9 cellular contexts compared by ENCODE assay signal in genomic region chr6:158706369-158706982, GRCh38. TPM values are rescaled to one million over a fixed set of nuclear protein-coding genes. Genes with fewer than 3 reads are reported as not detected.
DNase-seq lines count a peak whose midpoint lies in the region; FAIRE-seq and TF ChIP-seq lines count a peak whose summit lies in the region.
"Had no signal": no experiment of that assay in that cellular context is flagged by ENCODE, and none has a peak within 500 bp of the region (broad histone marks: within the 10 kb centered on the region; RNA-seq: fewer than 3 reads in every experiment).

No MANE protein-coding gene starts in this region.

- H2AK5ac ChIP-seq in H1 (ENCODE audit: low read depth, low read length) = no peak overlapping the region

- H3K23me2 ChIP-seq in H1 (ENCODE audit: low read depth, low read length) = no peaks in the 10 kb centered on the region; the same call in 1 of the 2 replicates

- H2BK12ac ChIP-seq in H1 (ENCODE audit: low read depth, low read length) = no peak overlapping the region

- no peak overlapping the region for H2AFZ ChIP-seq in H1 (ENCODE audit: low read length)

- H3K4ac ChIP-seq in H1 (replicated peaks; ENCODE audit: insufficient read length, low read depth, low read length) = no peak overlapping the region

- no peak overlapping the region for H3K14ac ChIP-seq in H1 (ENCODE audit: insufficient read length)

- H3K79me1 ChIP-seq in H1 (ENCODE audit: low read depth, low read length) = no peaks in the 10 kb centered on the region

- no peaks in the 10 kb centered on the region for H3K36me3 ChIP-seq in GM06990 (ENCODE audit: control insufficient read depth, insufficient read depth, low read length)
- no peaks in the 10 kb centered on the region for H3K36me3 ChIP-seq in H1 (ENCODE audit: control insufficient read depth in 2 of 4, insufficient read depth in 4 of 4, low read length in 3 of 4)
- no peaks in the 10 kb centered on the region for H3K36me3 ChIP-seq in muscle layer of colon (ENCODE audit: insufficient read depth, low read length)

- H2BK5ac ChIP-seq in H1 (ENCODE audit: low read depth, low read length) = no peak overlapping the region

- H3K27ac Mint-ChIP-seq in activated T-helper 2 cell treated with anti-CD3 and anti-CD28 coated beads, Interferon-gamma antibody, Interleukin-2, Interleukin-4, amounts not matched to agents 10 μg/mL and 5 μg/mL and 100 μg/mL, durations not matched to agents 14 hours and 24 hours and 36 hours = no peak overlapping the region
- H3K27ac Mint-ChIP-seq: activated B cell treated with CpG ODN at 0.5 μM for 24 hours had no signal

- no peak overlapping the region for H3K4me2 ChIP-seq in H1 (ENCODE audit: insufficient read depth in 1 of 2, low read depth in 2 of 2, low read length in 2 of 2)

- H3K9ac ChIP-seq in H1 (replicated peaks in 1 of 4; ENCODE audit: extremely low read depth in 1 of 4, low read depth in 3 of 4, low read length in 3 of 4) (no peak overlapping the region), muscle layer of colon (ENCODE audit: low read length) (no peak overlapping the region)

- H3K27me3 Mint-ChIP-seq in activated T-helper 2 cell treated with anti-CD3 and anti-CD28 coated beads, Interferon-gamma antibody, Interleukin-2, Interleukin-4, amounts not matched to agents 10 μg/mL and 5 μg/mL and 100 μg/mL, durations not matched to agents 14 hours and 24 hours and 36 hours (ENCODE audit: low read depth) = no peaks in the 10 kb centered on the region
- H3K27me3 Mint-ChIP-seq: activated B cell treated with CpG ODN at 0.5 μM for 24 hours had no signal

- H3K9me3 Mint-ChIP-seq in activated T-helper 2 cell treated with anti-CD3 and anti-CD28 coated beads, Interferon-gamma antibody, Interleukin-2, Interleukin-4, amounts not matched to agents 10 μg/mL and 5 μg/mL and 100 μg/mL, durations not matched to agents 14 hours and 24 hours and 36 hours = no peaks in the 10 kb centered on the region
- H3K9me3 Mint-ChIP-seq: activated B cell treated with CpG ODN at 0.5 μM for 24 hours had no signal

- H3K56ac ChIP-seq in H1 (replicated peaks; ENCODE audit: insufficient read length, low read depth, low read length) = no peak overlapping the region

- H2BK15ac ChIP-seq in H1 (ENCODE audit: low read length) = peak overlapping the region; percentile 19; the same call in 1 of the 2 replicates

- DNase-seq in GM06990 (ENCODE audit: extremely low read depth, insufficient read length) = no peak
- peak; percentile 5 to 63 for DNase-seq in NCI-H446 (lab: John Stamatoyannopoulos, UW)
- DNase-seq in H1 (ENCODE audit: low read depth in 1 of 2, low spot score in 2 of 2) = no peak
- no peak for DNase-seq in activated T-helper 2 cell treated with anti-CD3 and anti-CD28 coated beads, Interferon-gamma antibody, Interleukin-2, Interleukin-4, amounts not matched to agents 10 μg/mL and 5 μg/mL and 100 μg/mL, durations not matched to agents 14 hours and 24 hours and 36 hours (ENCODE audit: low spot score)
- no peak for DNase-seq in activated CD4-positive, CD25-positive, alpha-beta regulatory T cell (lab: John Stamatoyannopoulos, UW)
- no peak for DNase-seq in NCI-H187 treated with DMSO at 0.1 percent for 48 hours (lab: John Stamatoyannopoulos, UW)
- DNase-seq in stimulated activated naive CD4-positive, alpha-beta T cell treated with Interleukin-2 at 50 U/mL for 16 hours (lab: John Stamatoyannopoulos, UW) = no peak
- DNase-seq: activated B cell treated with CpG ODN at 0.5 μM for 24 hours had no signal

- intact Hi-C loops in activated T-helper 2 cell treated with anti-CD3 and anti-CD28 coated beads, Interferon-gamma antibody, Interleukin-2, Interleukin-4, amounts not matched to agents 10 μg/mL and 5 μg/mL and 100 μg/mL, durations not matched to agents 14 hours and 24 hours and 36 hours (cut with micrococcal nuclease) = no loop called here

- TF ChIP-seq POLR2A in H1 (IDR thresholded peaks at IDR 0.05; ENCODE audit: control extremely low read depth in 1 of 2, low read depth in 2 of 2, low read length in 2 of 2) = no peak

- no peak overlapping the region for H4K5ac ChIP-seq in H1 (ENCODE audit: insufficient read length, low read depth, low read length)

- no peak overlapping the region for H4K8ac ChIP-seq in H1 (ENCODE audit: extremely low read depth, insufficient read depth, low read length)

- WGBS in H1 (ENCODE audit: extremely low coverage in 1 of 2, insufficient coverage in 1 of 2, insufficient read length in 1 of 2, insufficient replicate concordance in 2 of 2, low coverage in 1 of 2, low lambda C conversion rate in 2 of 2, missing lambda C conversion rate in 1 of 2), 2 experiments = 72% methylated on average over 6 of the region's 6 CpGs; no CpG with 5 or more reads in 1 of the 2 experiments

- TF ChIP-seq RAD21 in H1 (IDR thresholded peaks at IDR 0.05 in 1 of 2, conservative IDR thresholded peaks at IDR 0.05 in 1 of 2; ENCODE audit: low read depth in 2 of 2, low read length in 2 of 2) = peak in 1 of 2 experiments; percentile 30; a peak in 1 of 4 replicates

- H3K4me1 ChIP-seq in H1 (replicated peaks in 1 of 4; ENCODE audit: control insufficient read depth in 3 of 4, insufficient read depth in 4 of 4, low read length in 3 of 4) (peaks cover 0 to 4% (median 1%) of the 10 kb centered on the region in 4 experiments; a peak in 1 of 7 replicates), muscle layer of colon (ENCODE audit: insufficient read depth, low read length) (peaks cover 26% of the 10 kb centered on the region)

- H3K36me3 Mint-ChIP-seq in activated T-helper 2 cell treated with anti-CD3 and anti-CD28 coated beads, Interferon-gamma antibody, Interleukin-2, Interleukin-4, amounts not matched to agents 10 μg/mL and 5 μg/mL and 100 μg/mL, durations not matched to agents 14 hours and 24 hours and 36 hours (ENCODE audit: low read depth) = peaks cover 74% of the 10 kb centered on the region

- H4K20me1 ChIP-seq in H1 (replicated peaks in 1 of 2; ENCODE audit: control insufficient read depth in 1 of 2, insufficient read depth in 2 of 2, low read length in 2 of 2) = no peaks in the 10 kb centered on the region

- no peak for FAIRE-seq in H1 (lab: Jason Lieb, UNC)

- H3K18ac ChIP-seq in H1 (ENCODE audit: extremely low read depth, low read length) = no peak overlapping the region

- POLR2A ChIA-PET in H1 (lab: Charles Lee; ENCODE audit: partially characterized antibody) = interaction anchor here (0.7 to 1.8 kb wide), 5 partner anchors 12 to 217 kb away, joined by 3 to 5 read pairs (median 3); no protein-coding TSS in a partner anchor

- H4K91ac ChIP-seq in H1 (replicated peaks; ENCODE audit: insufficient read length, low read length) = no peak overlapping the region

- no peak for TF ChIP-seq EP300 in H1 (IDR thresholded peaks at IDR 0.05; ENCODE audit: borderline replicate concordance in 1 of 2, low read depth in 2 of 2, low read length in 2 of 2)

- TF ChIP-seq CTCF in GM06990 (IDR thresholded peaks at IDR 0.05; ENCODE audit: insufficient read depth, low read length, poor library complexity, severe bottlenecking) (peak; percentile 6), H1 (IDR thresholded peaks at IDR 0.05; ENCODE audit: control extremely low read depth in 1 of 3, insufficient read depth in 1 of 3, low read depth in 1 of 3, low read length in 3 of 3) (peak; percentile 39 to 61 (median 60))

- H3K4me3 Mint-ChIP-seq in activated T-helper 2 cell treated with anti-CD3 and anti-CD28 coated beads, Interferon-gamma antibody, Interleukin-2, Interleukin-4, amounts not matched to agents 10 μg/mL and 5 μg/mL and 100 μg/mL, durations not matched to agents 14 hours and 24 hours and 36 hours (ENCODE audit: low read depth) = no peak overlapping the region
- H3K4me3 Mint-ChIP-seq: activated B cell treated with CpG ODN at 0.5 μM for 24 hours had no signal

- H3K27ac ChIP-seq in H1 (ENCODE audit: low read depth, low read length) (no peak overlapping the region), muscle layer of colon (ENCODE audit: low read depth, low read length) (peak overlapping the region; percentile 13)

- CTCF ChIA-PET in H1 (lab: Charles Lee; ENCODE audit: partially characterized antibody) = interaction anchor here (0.6 to 4.3 kb wide), 31 partner anchors 9 to 485 kb away, joined by 3 to 32 read pairs (median 4); no protein-coding TSS in a partner anchor

- no peak overlapping the region for H2BK20ac ChIP-seq in H1 (ENCODE audit: low read length)

- no peaks in the 10 kb centered on the region for H3K79me2 ChIP-seq in H1 (ENCODE audit: control insufficient read depth in 1 of 2, insufficient read depth in 2 of 2, low read length in 2 of 2)

- H3K9me3 ChIP-seq in H1 (ENCODE audit: insufficient read depth in 2 of 2, low read depth in 1 of 2, low read length in 1 of 2) (no peaks in the 10 kb centered on the region), muscle layer of colon (ENCODE audit: low read length) (no peaks in the 10 kb centered on the region)

- H3K27me3 ChIP-seq in GM06990 (replicated peaks; ENCODE audit: control insufficient read depth, insufficient read depth, low read length) = no peaks in the 10 kb centered on the region
- H3K27me3 ChIP-seq in H1 (replicated peaks in 1 of 4; ENCODE audit: control insufficient read depth in 3 of 4, extremely low read depth in 1 of 4, insufficient read depth in 3 of 4, low read length in 3 of 4) = no peaks in the 10 kb centered on the region
- H3K27me3 ChIP-seq in muscle layer of colon (ENCODE audit: control insufficient read depth in 1 of 2, insufficient read depth in 2 of 2, low read length in 2 of 2) = no peaks in the 10 kb centered on the region

- no peak overlapping the region for H3K23ac ChIP-seq in H1 (ENCODE audit: insufficient read length)

- peaks cover 24% of the 10 kb centered on the region for H3K4me1 Mint-ChIP-seq in activated T-helper 2 cell treated with anti-CD3 and anti-CD28 coated beads, Interferon-gamma antibody, Interleukin-2, Interleukin-4, amounts not matched to agents 10 μg/mL and 5 μg/mL and 100 μg/mL, durations not matched to agents 14 hours and 24 hours and 36 hours (ENCODE audit: low read depth)

- H3K4me3 ChIP-seq in GM06990 (replicated peaks; ENCODE audit: low read depth, low read length) (no peak overlapping the region), H1 (ENCODE audit: extremely low read depth in 1 of 4, insufficient read depth in 2 of 4, low read depth in 3 of 4, low read length in 4 of 4) (no peak overlapping the region), muscle layer of colon (ENCODE audit: low read depth in 1 of 2, low read length in 2 of 2) (no peak overlapping the region)

- H2BK120ac ChIP-seq in H1 (replicated peaks; ENCODE audit: low read depth, low read length) = no peak overlapping the region

RNA-seq across cellular contexts. Expression of gene SYTL3, which starts 56.6 kb away (rescaled TPM):
- total RNA-seq in H1 (2021; fragmentation: NEBNext Ultra II Directional; extraction: Animal tissue kit (Norgen Biotek cat#: 25700)) = 0.42 and 0.99 TPM in 2 replicates
- polyA plus RNA-seq in H1 (2011; rRNA removed) = 0.27 and 0.28 TPM in 2 replicates
- polyA plus RNA-seq in H1 (2011; cell fraction: cytosol; rRNA removed) = 0.35 TPM
- 0.19 TPM for polyA plus RNA-seq in H1 (2011; cell fraction: nucleus; rRNA removed)
- 0.29 to 0.46 TPM (median 0.34 TPM) in 4 replicates for polyA plus RNA-seq in H1 (2012, experiment 1 of 2)
- 0.34 TPM for polyA plus RNA-seq in H1 (2012, experiment 2 of 2)
- polyA plus RNA-seq in H1 (2013, experiment 1 of 2) = 0.20 TPM
- 0.24 TPM for polyA plus RNA-seq in H1 (2013, experiment 2 of 2)
- polyA minus RNA-seq in H1 (2011; rRNA and poly(A)+ RNA removed) = 0.22 and 0.35 TPM in 2 replicates
- polyA minus RNA-seq in H1 (2011; cell fraction: cytosol; rRNA and poly(A)+ RNA removed) = not detected
- polyA minus RNA-seq in H1 (2011; cell fraction: nucleus; rRNA and poly(A)+ RNA removed) = 0.50 TPM
- total RNA-seq in activated T-helper 2 cell treated with anti-CD3 and anti-CD28 coated beads, Interferon-gamma antibody, Interleukin-2, Interleukin-4, amounts not matched to agents 10 μg/mL and 5 μg/mL and 100 μg/mL, durations not matched to agents 14 hours and 24 hours and 36 hours = 232 and 242 TPM in 2 replicates

Comparison
In these comparisons a context has a peak if more than half of its experiments do, and no peak if none do; other contexts are left out.
1. DNase-seq: peak in NCI-H446 (2 of 2); none in GM06990 (single experiment), H1 (0 of 2), activated T-helper 2 cell treated with anti-CD3 and anti-CD28 coated beads, Interferon-gamma antibody, Interleukin-2, Interleukin-4, amounts not matched to agents 10 μg/mL and 5 μg/mL and 100 μg/mL, durations not matched to agents 14 hours and 24 hours and 36 hours (single experiment), activated CD4-positive, CD25-positive, alpha-beta regulatory T cell (0 of 4), NCI-H187 treated with DMSO at 0.1 percent for 48 hours (single experiment) and stimulated activated naive CD4-positive, alpha-beta T cell treated with Interleukin-2 at 50 U/mL for 16 hours (single experiment).
2. RNA of gene SYTL3, which starts 56.6 kb away (total RNA-seq): 232 to 242 TPM in activated T-helper 2 cell treated with anti-CD3 and anti-CD28 coated beads, Interferon-gamma antibody, Interleukin-2, Interleukin-4, amounts not matched to agents 10 μg/mL and 5 μg/mL and 100 μg/mL, durations not matched to agents 14 hours and 24 hours and 36 hours; 0.42 to 0.99 TPM in H1; every median in the first group is over 100 times any median in the second.